ENCODE assay signal across 11 cellular contexts in genomic region chr20:49375170-49375569, GRCh38.
"Had no signal": no experiment of that assay in that cellular context is flagged by ENCODE, and none has a peak within 500 bp of the region (broad histone marks: within the 10 kb centered on the region; RNA-seq: fewer than 3 reads in every experiment).

No MANE protein-coding gene starts in this region.

- H3K4me1 ChIP-seq: HAP-1 had no signal

- DNase-seq: GM23248, GOT3, H7, H9, HCEC 1CT, HFFc6 had no signal

- H3K9ac ChIP-seq: GM23248 had no signal

- H3K36me3 ChIP-seq: HAP-1 had no signal

- H3K4me2 ChIP-seq: GM23338 had no signal

- ATAC-seq: GM23338, HCT116 had no signal

- H3K27ac ChIP-seq: GM23248 had no signal

- FAIRE-seq: H1, H54 had no signal

- H3K9me3 Mint-ChIP-seq: GM23338, H9, HFFc6 had no signal

- H2AFZ ChIP-seq: GM23248, GM23338 had no signal

- H3K27ac Mint-ChIP-seq: GM23338, H9, HFFc6 had no signal

- H3K4me3 Mint-ChIP-seq: GM23338, H9, HFFc6 had no signal

- H3K9me3 ChIP-seq: HAP-1 had no signal

- H3K4me3 ChIP-seq: GM23248, GM23338, HAP-1 had no signal
